In the genomic region with DNA sequence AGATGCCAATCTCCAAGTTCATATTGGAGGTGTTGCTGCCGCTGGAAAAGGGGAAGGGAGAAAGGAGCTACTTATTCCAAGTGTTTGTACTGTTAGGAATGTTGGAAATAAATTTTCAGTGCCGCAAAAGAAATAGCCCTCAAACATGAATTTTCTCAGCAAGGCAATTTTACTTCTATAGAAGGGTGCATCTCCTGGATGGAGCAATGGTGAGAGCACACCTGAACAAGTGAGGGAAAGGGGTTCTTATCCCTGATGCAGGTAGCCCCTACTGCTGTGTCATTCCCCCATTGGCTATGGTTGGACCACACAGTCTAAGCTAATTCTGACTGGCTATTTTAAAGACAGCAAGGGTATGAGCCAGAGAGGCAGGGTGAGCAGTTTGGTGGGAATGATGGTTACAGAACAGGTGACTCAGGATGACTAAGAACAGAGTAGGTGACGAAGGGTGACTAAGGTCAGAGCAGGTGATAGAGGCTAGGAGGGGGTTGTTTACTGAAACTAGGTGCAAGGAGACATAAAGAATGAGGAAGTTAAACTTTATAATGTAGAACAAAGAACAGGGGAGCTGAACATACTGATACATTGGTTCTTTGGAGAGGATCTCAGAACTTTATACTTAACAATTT, we compare ENCODE assay signal across 1 cellular context.
TF ChIP-seq lines count a peak whose summit lies in the region.

No MANE protein-coding gene starts in this region.

TF ChIP-seq in HCT116, 20 proteins besides CTCF, POLR2A, EP300 and RAD21:
- TF ChIP-seq REST (IDR thresholded peaks at IDR 0.05; ENCODE audit: low read depth) (no peak), TCF7L2 (IDR thresholded peaks at IDR 0.05; ENCODE audit: borderline replicate concordance, extremely low read depth, insufficient read depth, insufficient read length) (no peak), ATF3 (IDR thresholded peaks at IDR 0.05) (no peak), ZFX (IDR thresholded peaks at IDR 0.05) (no peak), POLR2AphosphoS5 (IDR thresholded peaks at IDR 0.05; ENCODE audit: low read depth, low read length) (peak; percentile 8; the same call in 1 of the 2 replicates), SP1 (IDR thresholded peaks at IDR 0.05; ENCODE audit: low read depth) (peak; percentile 61; the same call in 1 of the 2 replicates), FOSL1 (IDR thresholded peaks at IDR 0.05; ENCODE audit: low read depth) (peak; percentile 84), EZH2 (IDR thresholded peaks at IDR 0.05) (no peak), CBX3 (IDR thresholded peaks at IDR 0.05; ENCODE audit: low read depth) (peak; percentile 60; the same call in 1 of the 2 replicates), SRF (IDR thresholded peaks at IDR 0.05; ENCODE audit: low read depth) (no peak), EGR1 (IDR thresholded peaks at IDR 0.05; ENCODE audit: low read depth) (no peak), YY1 (IDR thresholded peaks at IDR 0.05; ENCODE audit: extremely low read depth, insufficient replicate concordance, low read depth, low read length) (no peak), ZNF274 (IDR thresholded peaks at IDR 0.05; ENCODE audit: low read depth, low read length) (no peak), EZH2phosphoT487 (IDR thresholded peaks at IDR 0.05; ENCODE audit: borderline replicate concordance) (no peak), ELF1 (IDR thresholded peaks at IDR 0.05; ENCODE audit: borderline replicate concordance, low read depth) (no peak; the same call in 1 of the 2 replicates), CEBPB (IDR thresholded peaks at IDR 0.05; ENCODE audit: low read depth) (peak; percentile 42; the same call in 1 of the 2 replicates), SIN3A (IDR thresholded peaks at IDR 0.05; ENCODE audit: low read depth) (peak; percentile 65; the same call in 1 of the 2 replicates), JUND (IDR thresholded peaks at IDR 0.05) (peak; percentile 65)
- TF ChIP-seq, protein P1, sequence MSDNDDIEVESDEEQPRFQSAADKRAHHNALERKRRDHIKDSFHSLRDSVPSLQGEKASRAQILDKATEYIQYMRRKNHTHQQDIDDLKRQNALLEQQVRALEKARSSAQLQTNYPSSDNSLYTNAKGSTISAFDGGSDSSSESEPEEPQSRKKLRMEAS (IDR thresholded peaks at IDR 0.05): peak; percentile 32; the same call in 1 of the 2 replicates
- TF ChIP-seq, protein P2, sequence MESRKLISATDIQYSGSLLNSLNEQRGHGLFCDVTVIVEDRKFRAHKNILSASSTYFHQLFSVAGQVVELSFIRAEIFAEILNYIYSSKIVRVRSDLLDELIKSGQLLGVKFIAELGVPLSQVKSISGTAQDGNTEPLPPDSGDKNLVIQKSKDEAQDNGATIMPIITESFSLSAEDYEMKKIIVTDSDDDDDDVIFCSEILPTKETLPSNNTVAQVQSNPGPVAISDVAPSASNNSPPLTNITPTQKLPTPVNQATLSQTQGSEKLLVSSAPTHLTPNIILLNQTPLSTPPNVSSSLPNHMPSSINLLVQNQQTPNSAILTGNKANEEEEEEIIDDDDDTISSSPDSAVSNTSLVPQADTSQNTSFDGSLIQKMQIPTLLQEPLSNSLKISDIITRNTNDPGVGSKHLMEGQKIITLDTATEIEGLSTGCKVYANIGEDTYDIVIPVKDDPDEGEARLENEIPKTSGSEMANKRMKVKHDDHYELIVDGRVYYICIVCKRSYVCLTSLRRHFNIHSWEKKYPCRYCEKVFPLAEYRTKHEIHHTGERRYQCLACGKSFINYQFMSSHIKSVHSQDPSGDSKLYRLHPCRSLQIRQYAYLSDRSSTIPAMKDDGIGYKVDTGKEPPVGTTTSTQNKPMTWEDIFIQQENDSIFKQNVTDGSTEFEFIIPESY (IDR thresholded peaks at IDR 0.05; ENCODE audit: extremely low read depth, insufficient replicate concordance, low read length): no peak
